Comparison of ENCODE assay signal across 33 cellular contexts in genomic region chr5:50318220-50318619, GRCh38.
"Had no signal": no experiment of that assay in that cellular context is flagged by ENCODE, and none has a peak within 500 bp of the region (broad histone marks: within the 10 kb centered on the region; RNA-seq: fewer than 3 reads in every experiment).

No MANE protein-coding gene starts in this region.

- ATAC-seq: activated CD8-positive, alpha-beta T cell treated with anti-CD3 and anti-CD28 coated beads for 36 hours; activated naive CD4-positive, alpha-beta T cell treated with anti-CD3 and anti-CD28 coated beads, Interleukin-2, amount 50 U/mL, for 72 hours; activated T-cell treated with anti-CD3 and anti-CD28 coated beads, Interleukin-2, amount 50 U/mL, for 4 hours; activated T-cell treated with anti-CD3 and anti-CD28 coated beads, Interleukin-2, amount 50 U/mL, for 72 hours; activated T-helper 17 cell treated with anti-CD3 and anti-CD28 coated beads, Interleukin-2, amount 50 U/mL, for 72 hours; body of pancreas had no signal

- H3K4me3 ChIP-seq: adrenal gland, body of pancreas, breast epithelium had no signal

- H3K9me3 ChIP-seq: adrenal gland, body of pancreas, breast epithelium had no signal

- H3K36me3 ChIP-seq: adrenal gland, brain microvascular endothelial cell, breast epithelium had no signal

- DNase-seq: activated B cell treated with CpG ODN at 0.5 μM for 24 hours; activated CD4-positive, alpha-beta memory T cell treated with anti-CD3 and anti-CD28 coated beads for 36 hours; activated CD4-positive, alpha-beta T cell treated with anti-CD3 and anti-CD28 coated beads for 4 hours; activated CD4-positive, alpha-beta T cell treated with anti-CD3 and anti-CD28 coated beads, Interleukin-2, amount 10 ng/mL, durations not matched to agents 24 days and 14 days; activated CD4-positive, alpha-beta T cell treated with anti-CD3 and anti-CD28 coated beads, Interleukin-2, amount 50 U/mL, for 1 hour; activated CD4-positive, alpha-beta T cell treated with anti-CD3 and anti-CD28 coated beads, Interleukin-2, amount 50 U/mL, for 4 hours; activated CD4-positive, CD25-positive, alpha-beta regulatory T cell treated with anti-CD3 and anti-CD28 coated beads, Interleukin-2, amount 50 U/mL, for 72 hours; activated CD8-positive, alpha-beta memory T cell treated with anti-CD3 and anti-CD28 coated beads, Interleukin-2, amount 50 U/mL, for 4 hours; activated CD8-positive, alpha-beta T cell treated with anti-CD3 and anti-CD28 coated beads for 36 hours; activated effector memory CD4-positive, alpha-beta T cell treated with anti-CD3 and anti-CD28 coated beads, Interleukin-2, amount 50 U/mL, for 16 hours; activated gamma-delta T cell treated with Interleukin-2 at 50 U/mL for 16 hours; activated naive CD4-positive, alpha-beta T cell; activated naive CD4-positive, alpha-beta T cell treated with anti-CD3 and anti-CD28 coated beads for 36 hours; activated naive CD4-positive, alpha-beta T cell treated with anti-CD3 and anti-CD28 coated beads, Interleukin-2, amount 50 U/mL, for 16 hours; activated naive CD8-positive, alpha-beta T cell treated with anti-CD3 and anti-CD28 coated beads for 36 hours; activated T-cell treated with anti-CD3 and anti-CD28 coated beads for 4 hours; activated T-cell treated with anti-CD3 and anti-CD28 coated beads, Interleukin-2, amount 50 U/mL, for 1 hour; activated T-cell treated with anti-CD3 and anti-CD28 coated beads, Interleukin-2, amount 50 U/mL, for 4 hours; activated T-cell treated with anti-CD3 and anti-CD28 coated beads, Interleukin-2, amount 50 U/mL, for 72 hours; adrenal gland; amniotic stem cell; aorta; body of pancreas; brain microvascular endothelial cell; central memory CD4-positive, alpha-beta T cell; T-helper 2 cell; T-helper 9 cell had no signal

- FAIRE-seq: astrocyte, TTC549 had no signal

- H3K4me1 ChIP-seq: adrenal gland, body of pancreas, breast epithelium had no signal

- H3K27ac ChIP-seq: adrenal gland, body of pancreas, brain microvascular endothelial cell, breast epithelium, VCaP had no signal

- H3K27me3 ChIP-seq: adrenal gland, body of pancreas, brain microvascular endothelial cell, breast epithelium had no signal
